Comparison of ENCODE assay signal across 18 cellular contexts in the genomic region with DNA sequence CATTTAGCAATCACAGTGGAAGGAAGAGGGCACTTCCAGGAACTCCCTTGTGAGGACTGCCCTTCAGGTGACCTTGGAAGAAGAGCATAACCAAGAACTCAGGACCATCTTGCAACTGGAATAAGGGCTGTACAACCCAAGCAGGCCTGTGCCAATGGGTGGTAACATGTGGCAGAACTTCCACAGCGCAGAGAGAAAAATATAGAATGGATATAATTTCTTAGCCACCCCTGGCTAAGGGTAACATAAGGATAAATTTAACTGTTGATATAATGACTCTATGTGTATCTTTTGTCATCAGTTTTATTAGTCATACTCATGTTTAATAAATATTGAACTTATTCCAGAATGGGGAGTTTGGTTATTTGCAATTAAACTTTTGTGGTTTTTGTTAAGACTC. TPM values are rescaled to one million over a fixed set of nuclear protein-coding genes. Genes with fewer than 3 reads are reported as not detected.
DNase-seq lines count a peak whose midpoint lies in the region; ATAC-seq, FAIRE-seq and TF ChIP-seq lines count a peak whose summit lies in the region.
"Had no signal": no experiment of that assay in that cellular context is flagged by ENCODE, and none has a peak within 500 bp of the region (broad histone marks: within the 10 kb centered on the region; RNA-seq: fewer than 3 reads in every experiment).

No MANE protein-coding gene starts in this region.

- peaks cover 5% of the 10 kb centered on the region; the same call in 1 of the 2 replicates for H3K36me3 ChIP-seq in ACC112 (ENCODE audit: insufficient read depth, low read length)
- no peaks in the 10 kb centered on the region for H3K36me3 ChIP-seq in bronchial epithelial cell (ENCODE audit: control insufficient read depth, insufficient read depth, low read length)
- no peaks in the 10 kb centered on the region for H3K36me3 ChIP-seq in HAP-1 (replicated peaks)
- H3K36me3 ChIP-seq: SJCRH30 had no signal

- TF ChIP-seq CTCF in bronchial epithelial cell (IDR thresholded peaks at IDR 0.05; ENCODE audit: insufficient read depth, low read length, severe bottlenecking), result no peak

- ATAC-seq in HG02852 (IDR thresholded peaks at IDR 0.05; ENCODE audit: unreplicated experiment), result no peak
- ATAC-seq: HepG2 had no signal

- H3K4me3 ChIP-seq in ACC112 (ENCODE audit: low read depth, low read length) (no peak overlapping the region), bronchial epithelial cell (ENCODE audit: low read depth, low read length) (no peak overlapping the region), HAP-1 (no peak overlapping the region)
- H3K4me3 ChIP-seq: SJCRH30 had no signal

- H2AFZ ChIP-seq in ACC112 (ENCODE audit: low read length, unreplicated experiment), result no peak overlapping the region

- H3K4me1 ChIP-seq in ACC112 (ENCODE audit: control insufficient read depth, insufficient read depth, low read length, unreplicated experiment) (peaks cover 34% of the 10 kb centered on the region), HAP-1 (no peaks in the 10 kb centered on the region; the same call in 1 of the 2 replicates)

- H3K27me3 ChIP-seq in ACC112 (ENCODE audit: insufficient read depth, low read length) (no peaks in the 10 kb centered on the region), bronchial epithelial cell (ENCODE audit: control insufficient read depth, insufficient read depth, low read length) (no peaks in the 10 kb centered on the region), HAP-1 (ENCODE audit: low read depth) (no peaks in the 10 kb centered on the region)
- H3K27me3 ChIP-seq: SJCRH30 had no signal

- no peaks in the 10 kb centered on the region for H3K79me2 ChIP-seq in ACC112 (ENCODE audit: control insufficient read depth, insufficient read depth, low read length, unreplicated experiment)

- DNase-seq in M059J (ENCODE audit: low read depth), result peak; percentile 46
- peak; percentile 65 for DNase-seq in bronchial epithelial cell (ENCODE audit: low read depth)
- peak; percentile 51 for DNase-seq in iris pigment epithelial cell (ENCODE audit: low read depth)
- DNase-seq in HAP-1 (ENCODE audit: low spot score in 2 of 2), result no peak
- DNase-seq in activated gamma-delta T cell treated with Interleukin-2 at 50 U/mL for 16 hours, result no peak
- no peak for DNase-seq in NCI-H1436 (lab: John Stamatoyannopoulos, UW)
- DNase-seq: CD4-positive, alpha-beta T cell; Karpas-422; NCI-H1930; NCI-H2171; NCI-H510A treated with DMSO at 0.1 percent for 48 hours; RPMI8226; SJCRH30 had no signal

- H3K27ac ChIP-seq in ACC112 (ENCODE audit: low read depth, low read length), result peak overlapping the region; percentile 70
- H3K27ac ChIP-seq: SJCRH30 had no signal

- FAIRE-seq in bronchial epithelial cell (lab: Jason Lieb, UNC), result no peak
- FAIRE-seq: H1, HepG2 had no signal

- no peaks in the 10 kb centered on the region for H3K9me3 ChIP-seq in HAP-1
- H3K9me3 ChIP-seq: SJCRH30 had no signal

- in situ Hi-C loops in HAP-1 (cut with MboI; ENCODE audit: low sequenced_read_pairs), result loop anchor here (25.0 kb wide), 1 partner anchor 251 kb away; no protein-coding TSS in a partner anchor

RNA-seq across cellular contexts. Expression of a gene that starts 13.4 kb away (rescaled TPM):
- 139 and 180 TPM in 2 replicates for total RNA-seq in M059J (2014; rRNA removed; shearing (Covaris generic))
- total RNA-seq in bronchial epithelial cell, result 57.1 and 63.6 TPM in 2 replicates

RNA-seq across cellular contexts. Expression of a gene that starts 56.2 kb away (rescaled TPM):
- total RNA-seq in M059J (2014; rRNA removed; shearing (Covaris generic)), result 1.8 and 3.7 TPM in 2 replicates
- total RNA-seq in bronchial epithelial cell, result 2.4 TPM in 1 of 2 replicates, not detected in the other
- total RNA-seq: A673; CD4-positive, alpha-beta T cell; HepG2; SJCRH30 had no signal

Comparison
In these comparisons a context has a peak if more than half of its experiments do, and no peak if none do; other contexts are left out.
1. DNase-seq: peak in M059J (single experiment), bronchial epithelial cell (single experiment) and iris pigment epithelial cell (single experiment); none in HAP-1 (0 of 2), activated gamma-delta T cell treated with Interleukin-2 at 50 U/mL for 16 hours (single experiment) and NCI-H1436 (single experiment).